ENCODE assay signal across 10 cellular contexts in the genomic region with DNA sequence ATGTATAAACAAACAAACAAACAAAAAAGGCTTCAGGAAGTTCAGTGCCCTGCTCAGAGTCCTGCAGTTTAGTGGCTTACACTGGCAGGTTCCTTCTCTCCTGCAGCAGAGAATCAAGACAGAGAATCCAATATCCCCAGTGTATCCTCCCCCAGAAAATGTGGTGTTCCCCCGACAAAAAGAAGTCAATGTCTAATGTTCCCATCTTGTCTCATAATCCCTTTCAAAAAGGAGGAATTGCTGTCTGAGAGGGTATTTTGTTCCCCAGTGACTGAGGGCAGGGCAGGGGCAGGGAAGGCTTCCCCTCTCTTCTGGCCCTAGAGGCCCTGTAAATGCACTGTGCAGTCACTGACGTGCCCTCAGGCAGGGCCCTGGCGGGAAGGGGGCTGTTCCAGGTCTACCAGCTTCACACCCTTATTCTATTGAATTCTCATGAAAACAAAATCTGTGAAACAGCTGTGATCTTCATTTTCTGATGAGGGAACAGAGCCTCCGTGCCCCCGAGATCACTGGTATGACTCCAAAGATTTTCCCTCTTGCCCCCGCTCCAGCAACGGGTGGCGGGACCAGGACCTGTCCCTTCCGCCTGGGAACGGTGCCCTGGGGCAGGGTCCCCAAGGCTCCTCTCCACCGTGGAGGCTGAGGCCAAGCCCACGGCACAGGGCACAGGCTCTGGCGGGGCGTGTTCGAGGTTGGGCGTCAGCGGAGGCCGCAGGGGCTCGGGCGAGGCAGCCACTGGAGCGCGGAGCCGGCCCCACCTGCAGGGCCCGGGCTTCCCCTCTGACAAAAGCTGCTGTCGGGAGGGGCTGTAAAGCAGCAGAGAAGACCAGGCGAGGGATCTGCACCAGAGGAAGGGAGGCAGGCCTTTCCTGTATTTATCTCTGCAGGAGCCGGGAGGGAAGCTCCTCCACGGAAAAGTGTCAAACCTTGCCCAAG. TPM values are rescaled to one million over a fixed set of nuclear protein-coding genes. Genes with fewer than 3 reads are reported as not detected.
DNase-seq lines count a peak whose midpoint lies in the region; ATAC-seq and TF ChIP-seq lines count a peak whose summit lies in the region.
"Had no signal": no experiment of that assay in that cellular context is flagged by ENCODE, and none has a peak within 500 bp of the region (broad histone marks: within the 10 kb centered on the region; RNA-seq: fewer than 3 reads in every experiment).

No MANE protein-coding gene starts in this region.

- H3K18ac ChIP-seq in neuronal stem cell (ENCODE audit: low read length): peak overlapping the region; percentile 76

- no peak overlapping the region for H2AK5ac ChIP-seq in neuronal stem cell (ENCODE audit: low read depth, low read length)

- H3K4me2 ChIP-seq in neuronal stem cell (ENCODE audit: insufficient read depth, low read length, poor library complexity, severe bottlenecking): peak overlapping the region; percentile 38

- H3K9me3 ChIP-seq in neuronal stem cell (replicated peaks in 1 of 2; ENCODE audit: control insufficient read depth in 2 of 2, insufficient read depth in 1 of 2, low read depth in 1 of 2, low read length in 2 of 2): no peaks in the 10 kb centered on the region
- no peaks in the 10 kb centered on the region for H3K9me3 ChIP-seq in tibial nerve
- no peaks in the 10 kb centered on the region for H3K9me3 ChIP-seq in left lung

- peak overlapping the region; percentile 0 for H3K23ac ChIP-seq in neuronal stem cell (ENCODE audit: low read depth, low read length, poor library complexity)

- H2BK5ac ChIP-seq in neuronal stem cell (ENCODE audit: low read length): peak overlapping the region; percentile 56

- WGBS in neuronal stem cell (ENCODE audit: extremely low coverage in 2 of 2, insufficient read length in 2 of 2, insufficient replicate concordance in 1 of 2), 2 donors: no CpG with 5 or more reads among the region's 28 CpGs
- 53 to 54% methylated on average over 23 to 28 of the region's 28 CpGs for WGBS in tibial nerve, 2 donors

- intact Hi-C loops in left lung (cut with DNase I): no loop called here

- H3K4ac ChIP-seq in neuronal stem cell (ENCODE audit: low read length): no peak overlapping the region

- peaks cover 0 to 7% of the 10 kb centered on the region in 2 donors for H3K4me1 ChIP-seq in neuronal stem cell (ENCODE audit: control insufficient read depth in 2 of 2, insufficient read depth in 1 of 2, low read depth in 1 of 2, low read length in 2 of 2)
- peaks cover 0 to 7% (median 0%) of the 10 kb centered on the region in 4 donors for H3K4me1 ChIP-seq in tibial nerve
- H3K4me1 ChIP-seq in left lung: no peaks in the 10 kb centered on the region

- no peak overlapping the region for H2BK15ac ChIP-seq in neuronal stem cell (ENCODE audit: low read length)

- H3K9ac ChIP-seq in neuronal stem cell (ENCODE audit: low read depth, low read length, poor library complexity): no peak overlapping the region

- DNase-seq in NCI-H146 treated with DMSO at 0.1 percent for 48 hours (lab: John Stamatoyannopoulos, UW; ENCODE audit: unreplicated experiment) (peak; percentile 29), neuronal stem cell (ENCODE audit: low spot score) (peak; percentile 32), NOMO-1 treated with DMSO at 0.1 percent for 48 hours (lab: John Stamatoyannopoulos, UW; ENCODE audit: unreplicated experiment) (no peak), tibial nerve (ENCODE audit: low spot score in 2 of 2) (no peak), ACHN (no peak), left lung (no peak)
- DNase-seq: KG1 had no signal

- in situ Hi-C loops in ACHN (cut with HindIII; ENCODE audit: low pct_ligation_motif_present, low pct_unique_long_range_greater_than_20kb, low sequenced_read_pairs): no loop called here

- peak overlapping the region; percentile 84 for H2AFZ ChIP-seq in neuronal stem cell (ENCODE audit: low read length)

- H2BK12ac ChIP-seq in neuronal stem cell (ENCODE audit: low read length): no peak overlapping the region

- peak overlapping the region; percentile 83 for H4K8ac ChIP-seq in neuronal stem cell (ENCODE audit: low read depth, low read length)

- ATAC-seq in GM18873 (IDR thresholded peaks at IDR 0.05; ENCODE audit: low FRiP score, unreplicated experiment) (peak; percentile 51), HG02610 (IDR thresholded peaks at IDR 0.05; ENCODE audit: unreplicated experiment) (peak; percentile 67), left lung (no peak)

- no peak for TF ChIP-seq POLR2A in tibial nerve (IDR thresholded peaks at IDR 0.05)

- no peak for TF ChIP-seq EP300 in tibial nerve (IDR thresholded peaks at IDR 0.05)

- H3K36me3 ChIP-seq in neuronal stem cell (replicated peaks in 1 of 2; ENCODE audit: control insufficient read depth in 2 of 2, insufficient read depth in 2 of 2, low read length in 2 of 2) (no peaks in the 10 kb centered on the region), tibial nerve (no peaks in the 10 kb centered on the region), left lung (no peaks in the 10 kb centered on the region)

- peaks cover 0 to 12% (median 0%) of the 10 kb centered on the region in 3 experiments for H3K27me3 ChIP-seq in neuronal stem cell (ENCODE audit: control insufficient read depth in 3 of 3, insufficient read depth in 3 of 3, low read depth in 1 of 3, low read length in 3 of 3)
- H3K27me3 ChIP-seq in tibial nerve: no peaks in the 10 kb centered on the region
- peaks cover 0 to 11% of the 10 kb centered on the region in 2 donors for H3K27me3 ChIP-seq in left lung

- no peak for TF ChIP-seq CTCF in tibial nerve (IDR thresholded peaks at IDR 0.05)
- TF ChIP-seq CTCF in left lung (IDR thresholded peaks at IDR 0.05): no peak

- H3K27ac ChIP-seq in neuronal stem cell (replicated peaks; ENCODE audit: low read length): no peak overlapping the region
- peak overlapping the region in 1 of 4 donors; percentile 75 for H3K27ac ChIP-seq in tibial nerve
- H3K27ac ChIP-seq in left lung: no peak overlapping the region

- H3K14ac ChIP-seq in neuronal stem cell (ENCODE audit: low read length): no peak overlapping the region

- no peak overlapping the region for H4K91ac ChIP-seq in neuronal stem cell (ENCODE audit: low read depth, low read length, poor library complexity)

- no peaks in the 10 kb centered on the region for H3K79me1 ChIP-seq in neuronal stem cell (ENCODE audit: low read depth, low read length)

- H2BK120ac ChIP-seq in neuronal stem cell (ENCODE audit: low read depth, low read length): no peak overlapping the region

- H3K4me3 ChIP-seq in neuronal stem cell (ENCODE audit: low read length in 2 of 2): no peak overlapping the region
- H3K4me3 ChIP-seq in tibial nerve: peak overlapping the region in 1 of 4 donors; percentile 5
- H3K4me3 ChIP-seq in left lung: no peak overlapping the region

RNA-seq across cellular contexts. Expression of gene WDFY4, which starts 13.4 kb away (rescaled TPM):
- polyA plus RNA-seq in neuronal stem cell (2013, experiment 1 of 2): 0.01 TPM
- polyA plus RNA-seq in neuronal stem cell (2013, experiment 2 of 2): not detected
- 10 to 100 TPM in 2 of 4 donors, 1 to 10 TPM in 2; 5.0 to 16.5 (median 8.8) TPM for total RNA-seq in tibial nerve
- 10 to 100 TPM in 1 of 2 donors, 1 to 10 TPM in 1; 9.3 to 23.6 TPM for total RNA-seq in left lung
- total RNA-seq: fibroblast of villous mesenchyme had no signal

Comparison
In these comparisons a context has a peak if more than half of its experiments do, and no peak if none do; other contexts are left out.
1. DNase-seq: peak in NCI-H146 treated with DMSO at 0.1 percent for 48 hours (single experiment) and neuronal stem cell (single experiment); none in NOMO-1 treated with DMSO at 0.1 percent for 48 hours (single experiment), tibial nerve (0 of 2), ACHN (single experiment) and left lung (0 of 2).